In the genomic region with DNA sequence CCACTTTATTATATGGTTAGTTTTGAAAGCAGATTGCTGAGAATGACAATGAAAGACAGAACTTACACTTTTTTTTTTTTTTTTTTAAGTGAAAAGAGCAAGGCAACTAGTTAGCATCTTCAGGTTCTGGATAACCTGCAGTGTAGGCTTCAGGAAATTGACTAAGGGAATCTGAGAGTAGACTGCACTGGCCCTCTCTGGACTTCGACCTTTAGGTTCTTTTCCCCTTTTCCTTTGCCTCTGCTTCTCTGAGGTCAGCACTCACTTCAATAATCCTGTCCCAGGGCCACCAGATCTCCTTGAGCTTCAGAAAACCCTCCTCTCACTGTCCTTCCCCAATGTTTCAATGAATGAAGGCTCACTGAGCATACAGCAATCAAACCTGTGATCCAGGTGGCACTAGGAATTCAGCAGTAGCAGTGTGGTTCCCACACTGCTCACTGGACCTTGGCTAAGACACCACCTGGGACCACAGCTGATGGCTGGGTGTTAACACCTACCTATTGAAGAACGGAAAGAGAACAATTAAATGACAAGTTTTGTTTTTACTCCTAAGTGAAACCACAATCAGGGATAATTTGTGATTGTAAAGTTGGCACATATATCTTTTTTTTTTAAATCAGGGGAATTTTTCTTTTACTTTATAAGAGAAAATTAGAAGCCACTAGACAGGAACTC, we compare ENCODE assay signal across 10 cellular contexts.
DNase-seq lines count a peak whose midpoint lies in the region; ATAC-seq lines count a peak whose summit lies in the region.
"Had no signal": no experiment of that assay in that cellular context is flagged by ENCODE, and none has a peak within 500 bp of the region (broad histone marks: within the 10 kb centered on the region; RNA-seq: fewer than 3 reads in every experiment).

No MANE protein-coding gene starts in this region.

- no peak overlapping the region for H3K4me3 ChIP-seq in BLaER1 treated with 17β-estradiol and CSF1 and Interleukin-3, amounts not matched to agents 10 nM and 100 nM

- H3K27ac ChIP-seq in BLaER1 treated with 17β-estradiol and CSF1 and Interleukin-3, amounts not matched to agents 10 nM and 100 nM = no peak overlapping the region

- H3K4me1 ChIP-seq in BLaER1 treated with 17β-estradiol and CSF1 and Interleukin-3, amounts not matched to agents 10 nM and 100 nM = peaks cover 32 to 46% (median 41%) of the 10 kb centered on the region in 10 experiments

- POLR2A ChIA-PET in activated CD4-positive, alpha-beta memory T cell treated with anti-CD3 and anti-CD28 coated beads, Interleukin-2, amount 10 ng/mL, durations not matched to agents 7 days and 5 days (lab: Charles Lee) = interaction anchor here (0.6 to 1.6 kb wide), 4 partner anchors 22 to 248 kb away, joined by 3 to 5 read pairs (median 4); a partner anchor contains a TSS

- H3K9ac ChIP-seq in BLaER1 treated with 17β-estradiol and CSF1 and Interleukin-3, amounts not matched to agents 10 nM and 100 nM = no peak overlapping the region

- peaks cover 8% of the 10 kb centered on the region for H3K9me3 Mint-ChIP-seq in activated CD4-positive, alpha-beta memory T cell treated with anti-CD3 and anti-CD28 coated beads, Interleukin-2, amount 10 ng/mL, durations not matched to agents 7 days and 5 days
- H3K9me3 Mint-ChIP-seq: natural killer cell treated with Interleukin-12 subunit alpha and Interleukin-12 subunit beta and Interleukin-15 and Interleukin-18, amount 100 ng/mL, for 72 hours had no signal

- no peak overlapping the region for H3K4me3 Mint-ChIP-seq in activated CD4-positive, alpha-beta memory T cell treated with anti-CD3 and anti-CD28 coated beads, Interleukin-2, amount 10 ng/mL, durations not matched to agents 7 days and 5 days

- H3K36me3 Mint-ChIP-seq in activated CD4-positive, alpha-beta memory T cell treated with anti-CD3 and anti-CD28 coated beads, Interleukin-2, amount 10 ng/mL, durations not matched to agents 7 days and 5 days (ENCODE audit: low read depth) = peaks cover 5% of the 10 kb centered on the region
- H3K36me3 Mint-ChIP-seq: natural killer cell treated with Interleukin-12 subunit alpha and Interleukin-12 subunit beta and Interleukin-15 and Interleukin-18, amount 100 ng/mL, for 72 hours had no signal

- ATAC-seq in GM18868 (IDR thresholded peaks at IDR 0.05; ENCODE audit: unreplicated experiment) (peak; percentile 77), HG02884 (IDR thresholded peaks at IDR 0.05; ENCODE audit: unreplicated experiment) (peak; percentile 63)

- CTCF ChIA-PET in activated CD4-positive, alpha-beta memory T cell treated with anti-CD3 and anti-CD28 coated beads, Interleukin-2, amount 10 ng/mL, durations not matched to agents 7 days and 5 days (lab: Charles Lee) = interaction anchor here (2.1 kb wide), 1 partner anchor 9 kb away, joined by 6 read pairs; no protein-coding TSS in a partner anchor

- peaks cover 45% of the 10 kb centered on the region for H3K4me1 Mint-ChIP-seq in activated CD4-positive, alpha-beta memory T cell treated with anti-CD3 and anti-CD28 coated beads, Interleukin-2, amount 10 ng/mL, durations not matched to agents 7 days and 5 days

- H4K20me1 ChIP-seq in BLaER1 treated with 17β-estradiol and CSF1 and Interleukin-3, amounts not matched to agents 10 nM and 100 nM = no peaks in the 10 kb centered on the region

- H3K27me3 ChIP-seq in BLaER1 treated with 17β-estradiol and CSF1 and Interleukin-3, amounts not matched to agents 10 nM and 100 nM = no peaks in the 10 kb centered on the region

- peaks cover 3% of the 10 kb centered on the region for H3K27me3 Mint-ChIP-seq in activated CD4-positive, alpha-beta memory T cell treated with anti-CD3 and anti-CD28 coated beads, Interleukin-2, amount 10 ng/mL, durations not matched to agents 7 days and 5 days

- H3K9me3 ChIP-seq in BLaER1 treated with 17β-estradiol and CSF1 and Interleukin-3, amounts not matched to agents 10 nM and 100 nM (replicated peaks in 1 of 11) = peaks cover 0 to 26% (median 17%) of the 10 kb centered on the region in 11 experiments; a peak in 15 of 22 replicates

- H3K27ac Mint-ChIP-seq in activated CD4-positive, alpha-beta memory T cell treated with anti-CD3 and anti-CD28 coated beads, Interleukin-2, amount 10 ng/mL, durations not matched to agents 7 days and 5 days = peak overlapping the region; percentile 79

- no peak for DNase-seq in activated CD4-positive, alpha-beta memory T cell treated with anti-CD3 and anti-CD28 coated beads, Interleukin-2, amount 10 ng/mL, durations not matched to agents 7 days and 5 days
- DNase-seq in NCI-H226 = no peak
- DNase-seq in amygdala (lab: John Stamatoyannopoulos, UW) = no peak
- no peak for DNase-seq in SKM-1 (lab: John Stamatoyannopoulos, UW; ENCODE audit: unreplicated experiment)
- no peak for DNase-seq in HuH-7.5 (ENCODE audit: low spot score)
- DNase-seq: COR-L47 had no signal

- H3K36me3 ChIP-seq in BLaER1 treated with 17β-estradiol and CSF1 and Interleukin-3, amounts not matched to agents 10 nM and 100 nM = no peaks in the 10 kb centered on the region

- H3K4me2 ChIP-seq in BLaER1 treated with 17β-estradiol and CSF1 and Interleukin-3, amounts not matched to agents 10 nM and 100 nM = peak overlapping the region; percentile 3 to 72 (median 28); a peak in 16 of 22 replicates
